ENCODE assay signal across 16 cellular contexts in genomic region chr6:136378888-136379287, GRCh38.
DNase-seq lines count a peak whose midpoint lies in the region; TF ChIP-seq lines count a peak whose summit lies in the region.
"Had no signal": no experiment of that assay in that cellular context is flagged by ENCODE, and none has a peak within 500 bp of the region (broad histone marks: within the 10 kb centered on the region; RNA-seq: fewer than 3 reads in every experiment).

No MANE protein-coding gene starts in this region.

- H2AFZ ChIP-seq in parathyroid adenoma = no peak overlapping the region

- no peaks in the 10 kb centered on the region for H3K79me2 ChIP-seq in parathyroid adenoma

- no peaks in the 10 kb centered on the region for H3K9me3 Mint-ChIP-seq in endodermal cell
- H3K9me3 Mint-ChIP-seq: activated B cell treated with CpG ODN at 0.5 μM for 24 hours; activated naive CD8-positive, alpha-beta T cell treated with anti-CD3 and anti-CD28 coated beads for 36 hours; mesothelial cell of epicardium had no signal

- no peak overlapping the region for H3K27ac Mint-ChIP-seq in endodermal cell
- H3K27ac Mint-ChIP-seq: activated B cell treated with CpG ODN at 0.5 μM for 24 hours, mesothelial cell of epicardium had no signal

- H3K27me3 Mint-ChIP-seq in endodermal cell (ENCODE audit: insufficient read depth) = no peaks in the 10 kb centered on the region
- H3K27me3 Mint-ChIP-seq: activated B cell treated with CpG ODN at 0.5 μM for 24 hours had no signal

- H3K36me3 Mint-ChIP-seq in endodermal cell (ENCODE audit: low read depth) = peaks cover 17% of the 10 kb centered on the region
- H3K36me3 Mint-ChIP-seq: activated naive CD8-positive, alpha-beta T cell treated with anti-CD3 and anti-CD28 coated beads for 36 hours had no signal

- H3K4me3 Mint-ChIP-seq in endodermal cell = no peak overlapping the region
- H3K4me3 Mint-ChIP-seq: activated B cell treated with CpG ODN at 0.5 μM for 24 hours; activated naive CD8-positive, alpha-beta T cell treated with anti-CD3 and anti-CD28 coated beads for 36 hours; mesothelial cell of epicardium had no signal

- DNase-seq in DMS53 (lab: John Stamatoyannopoulos, UW) (peak; percentile 23), DMS53 treated with DMSO at 0.1 percent for 48 hours (lab: John Stamatoyannopoulos, UW; ENCODE audit: unreplicated experiment) (no peak), OCI-M1 (lab: John Stamatoyannopoulos, UW) (peak; percentile 29), endodermal cell (no peak), AG08395 (ENCODE audit: low spot score) (no peak), activated T-cell treated with anti-CD3 and anti-CD28 coated beads for 4 hours (no peak), hippocampal formation (lab: John Stamatoyannopoulos, UW) (no peak)
- DNase-seq: activated B cell treated with CpG ODN at 0.5 μM for 24 hours; activated CD8-positive, alpha-beta memory T cell treated with anti-CD3 and anti-CD28 coated beads, Interleukin-2, amount 50 U/mL, for 48 hours; activated naive CD8-positive, alpha-beta T cell treated with anti-CD3 and anti-CD28 coated beads for 36 hours; COR-L47; erythroblast; NCI-H2081; substantia nigra had no signal

- peaks cover 2% of the 10 kb centered on the region for H3K4me1 ChIP-seq in endodermal cell (ENCODE audit: control insufficient read depth, insufficient read depth, low read length)
- H3K4me1 ChIP-seq in parathyroid adenoma = no peaks in the 10 kb centered on the region

- H3K27ac ChIP-seq in endodermal cell (ENCODE audit: low read depth, low read length) (no peak overlapping the region), parathyroid adenoma (no peak overlapping the region)

- H3K27me3 ChIP-seq in endodermal cell (ENCODE audit: control insufficient read depth, insufficient read depth, low read length, poor library complexity, severe bottlenecking) (no peaks in the 10 kb centered on the region), parathyroid adenoma (ENCODE audit: control insufficient read depth, insufficient read depth, low read length) (no peaks in the 10 kb centered on the region)

- H3K36me3 ChIP-seq in endodermal cell (ENCODE audit: control insufficient read depth, insufficient read depth, low read length) = peaks cover 4% of the 10 kb centered on the region
- no peaks in the 10 kb centered on the region for H3K36me3 ChIP-seq in parathyroid adenoma (ENCODE audit: control insufficient read depth, insufficient read depth, low read length)

- peaks cover 5% of the 10 kb centered on the region for H3K4me1 Mint-ChIP-seq in endodermal cell
- H3K4me1 Mint-ChIP-seq: activated B cell treated with CpG ODN at 0.5 μM for 24 hours, mesothelial cell of epicardium had no signal

- no peak overlapping the region for H3K4me2 ChIP-seq in parathyroid adenoma (ENCODE audit: low read length)

- H3K9me3 ChIP-seq in endodermal cell (ENCODE audit: control insufficient read depth, low read length) (no peaks in the 10 kb centered on the region), parathyroid adenoma (ENCODE audit: control insufficient read depth, low read length) (no peaks in the 10 kb centered on the region)

- peak; percentile 45 for TF ChIP-seq CTCF in endodermal cell (conservative IDR thresholded peaks at IDR 0.05)
- peak; percentile 22 for TF ChIP-seq CTCF in parathyroid adenoma (IDR thresholded peaks at IDR 0.05)

- H3K4me3 ChIP-seq in endodermal cell (ENCODE audit: low read length) (no peak overlapping the region), parathyroid adenoma (ENCODE audit: low read depth, low read length) (no peak overlapping the region)

- H3K9ac ChIP-seq in endodermal cell (ENCODE audit: extremely low read depth, low read length, poor library complexity, severe bottlenecking) (no peak overlapping the region), parathyroid adenoma (no peak overlapping the region)

Comparison
In these comparisons a context has a peak if more than half of its experiments do, and no peak if none do; other contexts are left out.
1. DNase-seq: peak in DMS53 (single experiment) and OCI-M1 (single experiment); none in DMS53 treated with DMSO at 0.1 percent for 48 hours (single experiment), endodermal cell (single experiment), AG08395 (single experiment), activated T-cell treated with anti-CD3 and anti-CD28 coated beads for 4 hours (single experiment) and hippocampal formation (0 of 2).